14 cellular contexts compared by ENCODE assay signal in genomic region chr10:52464725-52465124, GRCh38.
DNase-seq lines count a peak whose midpoint lies in the region; ATAC-seq, FAIRE-seq and TF ChIP-seq lines count a peak whose summit lies in the region.
"Had no signal": no experiment of that assay in that cellular context is flagged by ENCODE, and none has a peak within 500 bp of the region (broad histone marks: within the 10 kb centered on the region; RNA-seq: fewer than 3 reads in every experiment).

No MANE protein-coding gene starts in this region.

- POLR2A ChIA-PET in PC-3 (lab: Charles Lee; ENCODE audit: unreplicated experiment): interaction anchor here (0.8 kb wide), 1 partner anchor 17 kb away, joined by 7 read pairs; no protein-coding TSS in a partner anchor

- H3F3A ChIP-seq in PC-3 (ENCODE audit: low read length, unreplicated experiment): peaks cover 3% of the 10 kb centered on the region

- H3K79me2 ChIP-seq in PC-3 (ENCODE audit: low read length): no peaks in the 10 kb centered on the region
- H3K79me2 ChIP-seq in keratinocyte (ENCODE audit: control insufficient read depth, insufficient read depth, low read length): no peaks in the 10 kb centered on the region

- H3K4me3 ChIP-seq in PC-3 (ENCODE audit: low read length) (no peak overlapping the region), bronchial epithelial cell (ENCODE audit: low read depth, low read length) (no peak overlapping the region), keratinocyte (ENCODE audit: control insufficient read depth in 2 of 3, extremely low read depth in 1 of 3, insufficient read depth in 2 of 3, low read depth in 1 of 3, low read length in 3 of 3) (no peak overlapping the region)

- H3K27ac ChIP-seq in PC-3 (ENCODE audit: low read length): peak overlapping the region; percentile 59
- no peak overlapping the region for H3K27ac ChIP-seq in keratinocyte (ENCODE audit: control insufficient read depth, insufficient read depth, low read length)
- H3K27ac ChIP-seq: C4-2B had no signal

- H3K9me2 ChIP-seq in PC-3 (replicated peaks; ENCODE audit: low read length): no peaks in the 10 kb centered on the region

- H3K4me2 ChIP-seq in PC-3 (ENCODE audit: low read length) (peak overlapping the region; percentile 1; the same call in 1 of the 2 replicates), keratinocyte (ENCODE audit: control insufficient read depth, extremely low read depth, insufficient read depth, low read depth, low read length) (no peak overlapping the region)

- no peaks in the 10 kb centered on the region for H3K27me3 ChIP-seq in PC-3 (ENCODE audit: low read length)
- H3K27me3 ChIP-seq in bronchial epithelial cell (ENCODE audit: control insufficient read depth, insufficient read depth, low read length): no peaks in the 10 kb centered on the region
- no peaks in the 10 kb centered on the region for H3K27me3 ChIP-seq in keratinocyte (ENCODE audit: control insufficient read depth, extremely low read depth, insufficient read depth, low read length)

- intact Hi-C loops in PC-3 (cut with micrococcal nuclease): no loop called here

- FAIRE-seq in bronchial epithelial cell (lab: Jason Lieb, UNC) (no peak), keratinocyte (lab: Jason Lieb, UNC) (peak; percentile 49)
- FAIRE-seq: G401.6, GM12891, GM19239 had no signal

- H3K9ac ChIP-seq in PC-3 (ENCODE audit: low read length) (no peak overlapping the region), keratinocyte (ENCODE audit: control insufficient read depth, extremely low read depth, insufficient read depth, low read length) (no peak overlapping the region)

- no TSS peak for BruUV-seq in PC-3 (replicated peaks; lab: Mats Ljungman, UMichigan)

- dilution Hi-C loops in keratinocyte (cut with MboI; ENCODE audit: extremely low pct_ligation_motif_present, low sequenced_read_pairs): no loop called here

- CTCF ChIA-PET in PC-3 (lab: Charles Lee): no interaction called here

- TF ChIP-seq CTCF in PC-3 (conservative IDR thresholded peaks at IDR 0.05; ENCODE audit: low read depth, low read length) (no peak), bronchial epithelial cell (IDR thresholded peaks at IDR 0.05; ENCODE audit: insufficient read depth, low read length, severe bottlenecking) (no peak), keratinocyte (optimal IDR thresholded peaks at IDR 0.05 in 1 of 3, IDR thresholded peaks at IDR 0.05 in 1 of 3, conservative IDR thresholded peaks at IDR 0.05 in 1 of 3; ENCODE audit: extremely low read depth in 1 of 3, insufficient read depth in 2 of 3, low read length in 3 of 3) (no peak)

- H3K9me1 ChIP-seq in keratinocyte (ENCODE audit: control insufficient read depth, extremely low read depth, insufficient read depth, low read length): no peaks in the 10 kb centered on the region

- H3K4me1 ChIP-seq in PC-3 (ENCODE audit: insufficient read depth, low read length) (peaks cover 45% of the 10 kb centered on the region), keratinocyte (ENCODE audit: control insufficient read depth, extremely low read depth, insufficient read depth, low read length) (peaks cover 12% of the 10 kb centered on the region)

- H2AFZ ChIP-seq in PC-3 (ENCODE audit: low read length) (peak overlapping the region; percentile 5; the same call in 1 of the 2 replicates), keratinocyte (ENCODE audit: control insufficient read depth, low read length) (no peak overlapping the region)

- DNase-seq in ELR (ENCODE audit: low read depth): peak; percentile 33
- peak; percentile 92 for DNase-seq in PC-3
- peak; percentile 91 for DNase-seq in bronchial epithelial cell (ENCODE audit: low read depth)
- DNase-seq in keratinocyte (ENCODE audit: low read depth, low spot score): no peak
- DNase-seq in NCI-H2029 (lab: John Stamatoyannopoulos, UW): no peak
- DNase-seq: ACHN; CD4-positive, alpha-beta memory T cell; DMS79 had no signal

- no peaks in the 10 kb centered on the region for H4K20me1 ChIP-seq in PC-3 (ENCODE audit: low read length)
- H4K20me1 ChIP-seq in keratinocyte (ENCODE audit: control insufficient read depth, extremely low read depth, insufficient read depth, low read length): no peaks in the 10 kb centered on the region

- no peaks in the 10 kb centered on the region for H3K36me3 ChIP-seq in PC-3 (ENCODE audit: low read depth, low read length)
- no peaks in the 10 kb centered on the region for H3K36me3 ChIP-seq in bronchial epithelial cell (ENCODE audit: control insufficient read depth, insufficient read depth, low read length)
- H3K36me3 ChIP-seq in keratinocyte (ENCODE audit: control insufficient read depth in 2 of 2, extremely low read depth in 1 of 2, insufficient read depth in 2 of 2, low read length in 2 of 2): no peaks in the 10 kb centered on the region

- peak; percentile 2 for ATAC-seq in PC-3
- no peak for ATAC-seq in HG02981 (IDR thresholded peaks at IDR 0.05; ENCODE audit: unreplicated experiment)
- ATAC-seq in GM19351 (IDR thresholded peaks at IDR 0.05; ENCODE audit: unreplicated experiment): no peak

- H3K9me3 ChIP-seq in PC-3 (ENCODE audit: low read length) (no peaks in the 10 kb centered on the region), keratinocyte (ENCODE audit: control insufficient read depth, low read depth, low read length) (no peaks in the 10 kb centered on the region)

Comparison
In these comparisons a context has a peak if more than half of its experiments do, and no peak if none do; other contexts are left out.
1. DNase-seq: peak in ELR (single experiment), PC-3 (single experiment) and bronchial epithelial cell (single experiment); none in keratinocyte (single experiment) and NCI-H2029 (single experiment).